ENCODE assay signal across 15 cellular contexts in genomic region chr6:1622851-1623768, GRCh38. TPM values are rescaled to one million over a fixed set of nuclear protein-coding genes. Genes with fewer than 3 reads are reported as not detected.
A peak's percentile ranks its signal among the peaks of the same experiment; 100 is the strongest.
DNase-seq lines count a peak whose midpoint lies in the region; ATAC-seq and TF ChIP-seq lines count a peak whose summit lies in the region.
"Had no signal": no experiment of that assay in that cellular context is flagged by ENCODE, and none has a peak within 500 bp of the region (broad histone marks: within the 10 kb centered on the region; RNA-seq: fewer than 3 reads in every experiment).

No MANE protein-coding gene starts in this region.

- H3K9me3 Mint-ChIP-seq in endothelial cell (ENCODE audit: unreplicated experiment), result no peaks in the 10 kb centered on the region
- H3K9me3 Mint-ChIP-seq in natural killer cell treated with Interleukin-12 subunit alpha and Interleukin-12 subunit beta and Interleukin-15 and Interleukin-18, amount 100 ng/mL, for 72 hours, result no peaks in the 10 kb centered on the region
- H3K9me3 Mint-ChIP-seq in type B pancreatic cell, result no peaks in the 10 kb centered on the region

- H3K4me1 Mint-ChIP-seq in endothelial cell (ENCODE audit: unreplicated experiment), result peaks cover 60% of the 10 kb centered on the region
- H3K4me1 Mint-ChIP-seq in natural killer cell treated with Interleukin-12 subunit alpha and Interleukin-12 subunit beta and Interleukin-15 and Interleukin-18, amount 100 ng/mL, for 72 hours (ENCODE audit: low read depth in 2 of 2), result peaks cover 10 to 15% of the 10 kb centered on the region in 2 donors
- H3K4me1 Mint-ChIP-seq in type B pancreatic cell (ENCODE audit: unreplicated experiment), result peaks cover 59% of the 10 kb centered on the region

- H3K4me1 ChIP-seq in right cardiac atrium (ENCODE audit: control insufficient read depth, insufficient read depth, low read length) (peaks cover 2% of the 10 kb centered on the region), SJCRH30 (no peaks in the 10 kb centered on the region)
- H3K4me1 ChIP-seq: parathyroid adenoma had no signal

- intact Hi-C loops in right cardiac atrium (cut with DNase I), result no loop called here
- intact Hi-C loops in Right ventricle myocardium inferior (cut with DNase I), result no loop called here
- intact Hi-C loops in lower leg skin (cut with DNase I; ENCODE audit: low total_unique reads), result no loop called here

- peak overlapping the region; percentile 64 for H3K27ac Mint-ChIP-seq in endothelial cell (ENCODE audit: unreplicated experiment)
- H3K27ac Mint-ChIP-seq in natural killer cell treated with Interleukin-12 subunit alpha and Interleukin-12 subunit beta and Interleukin-15 and Interleukin-18, amount 100 ng/mL, for 72 hours, result no peak overlapping the region
- peak overlapping the region; percentile 60 for H3K27ac Mint-ChIP-seq in type B pancreatic cell

- no peaks in the 10 kb centered on the region for H3K27me3 ChIP-seq in right cardiac atrium (ENCODE audit: control insufficient read depth, insufficient read depth)
- H3K27me3 ChIP-seq in SJCRH30, result no peaks in the 10 kb centered on the region

- 81% methylated on average over 8 of the region's 8 CpGs for WGBS in right cardiac atrium
- 86 to 95% methylated on average over 8 of the region's 8 CpGs for WGBS in lower leg skin, 2 donors

- DNase-seq in right cardiac atrium, result peak in 2 of 3 donors; percentile 48 to 59
- DNase-seq in Right ventricle myocardium inferior (ENCODE audit: missing footprints), result no peak
- DNase-seq in endothelial cell (ENCODE audit: low spot score), result no peak
- no peak for DNase-seq in natural killer cell treated with Interleukin-12 subunit alpha and Interleukin-12 subunit beta and Interleukin-15 and Interleukin-18, amount 100 ng/mL, for 72 hours (ENCODE audit: low spot score)
- DNase-seq in type B pancreatic cell (ENCODE audit: extremely low spot score, unreplicated experiment), result no peak
- DNase-seq in lower leg skin (ENCODE audit: low spot score in 2 of 2), result no peak
- DNase-seq in SJCRH30, result no peak
- DNase-seq: activated CD4-positive, alpha-beta T cell treated with anti-CD3 and anti-CD28 coated beads, Interleukin-2, amount 50 U/mL, for 1 hour; activated gamma-delta T cell; NCI-H446; PC-3; stimulated activated CD4-positive, alpha-beta T cell treated with anti-CD3 and anti-CD28 coated beads, Interleukin-1b, Interleukin-23, amount 100 ng/mL, for 48 hours had no signal

- H3K27me3 Mint-ChIP-seq in endothelial cell (ENCODE audit: unreplicated experiment) (peaks cover 13% of the 10 kb centered on the region), type B pancreatic cell (peaks cover 68% of the 10 kb centered on the region)
- H3K27me3 Mint-ChIP-seq in natural killer cell treated with Interleukin-12 subunit alpha and Interleukin-12 subunit beta and Interleukin-15 and Interleukin-18, amount 100 ng/mL, for 72 hours, result peaks cover 28 to 34% of the 10 kb centered on the region in 2 donors

- no peaks in the 10 kb centered on the region for H3K36me3 ChIP-seq in SJCRH30

- H3K9me3 ChIP-seq in right cardiac atrium (ENCODE audit: control insufficient read depth, low read length) (no peaks in the 10 kb centered on the region), SJCRH30 (replicated peaks) (no peaks in the 10 kb centered on the region)

- H3K27ac ChIP-seq in right cardiac atrium (ENCODE audit: low read length) (no peak overlapping the region), SJCRH30 (no peak overlapping the region)
- H3K27ac ChIP-seq: parathyroid adenoma had no signal

- no peak for TF ChIP-seq CTCF in endothelial cell (IDR thresholded peaks at IDR 0.05; ENCODE audit: unreplicated experiment)
- TF ChIP-seq CTCF in type B pancreatic cell (conservative IDR thresholded peaks at IDR 0.05), result no peak
- TF ChIP-seq CTCF in lower leg skin (IDR thresholded peaks at IDR 0.05), result no peak

- no peak for TF ChIP-seq POLR2A in lower leg skin (IDR thresholded peaks at IDR 0.05)

- peak in 1 of 2 donors; percentile 4 for ATAC-seq in right cardiac atrium
- no peak for ATAC-seq in Right ventricle myocardium inferior
- ATAC-seq in natural killer cell treated with Interleukin-12 subunit alpha and Interleukin-12 subunit beta and Interleukin-15 and Interleukin-18, amount 100 ng/mL, for 72 hours, result no peak
- no peak for ATAC-seq in GM21381 (IDR thresholded peaks at IDR 0.05; ENCODE audit: unreplicated experiment)
- ATAC-seq: PC-3 had no signal

- no peak overlapping the region for H3K4me3 ChIP-seq in right cardiac atrium (ENCODE audit: low read length)
- no peak overlapping the region for H3K4me3 ChIP-seq in lower leg skin (ENCODE audit: low read depth, poor library complexity, severe bottlenecking)
- H3K4me3 ChIP-seq in SJCRH30, result no peak overlapping the region

- peaks cover 14% of the 10 kb centered on the region for H3K36me3 Mint-ChIP-seq in endothelial cell (ENCODE audit: low read depth, unreplicated experiment)
- peaks cover 6% of the 10 kb centered on the region for H3K36me3 Mint-ChIP-seq in natural killer cell treated with Interleukin-12 subunit alpha and Interleukin-12 subunit beta and Interleukin-15 and Interleukin-18, amount 100 ng/mL, for 72 hours
- H3K36me3 Mint-ChIP-seq in type B pancreatic cell, result peaks cover 19% of the 10 kb centered on the region

- H3K4me3 Mint-ChIP-seq in endothelial cell (ENCODE audit: unreplicated experiment), result peak overlapping the region; percentile 91
- H3K4me3 Mint-ChIP-seq in natural killer cell treated with Interleukin-12 subunit alpha and Interleukin-12 subunit beta and Interleukin-15 and Interleukin-18, amount 100 ng/mL, for 72 hours, result peak overlapping the region; percentile 49
- H3K4me3 Mint-ChIP-seq in type B pancreatic cell, result peak overlapping the region; percentile 77

RNA-seq across cellular contexts. Expression of gene FOXC1, which starts 13.4 kb away (rescaled TPM):
- total RNA-seq in right cardiac atrium, result 10 to 100 TPM; 15.1 to 25.0 (median 21.9) TPM
- polyA plus RNA-seq in right cardiac atrium, result 7.2 TPM
- 2.7 TPM for total RNA-seq in Right ventricle myocardium inferior
- 112 TPM for total RNA-seq in endothelial cell (ENCODE audit: unreplicated experiment)
- total RNA-seq in natural killer cell treated with Interleukin-12 subunit alpha and Interleukin-12 subunit beta and Interleukin-15 and Interleukin-18, amount 100 ng/mL, for 72 hours, result under 1 TPM; 0.36 to 0.57 TPM
- total RNA-seq in type B pancreatic cell (ENCODE audit: low replicate concordance), result 20.8 and 53.5 TPM in 2 replicates
- total RNA-seq in lower leg skin, result 10 to 100 TPM in 3 of 4 donors, 1 to 10 TPM in 1; 7.1 to 39.2 (median 27.5) TPM
- total RNA-seq in SJCRH30 (2014; rRNA removed; shearing (Covaris generic)), result 7.2 TPM in 2 replicates
- total RNA-seq: T-helper 1 cell treated with Interleukin-12 subunit alpha and Interleukin-12 subunit beta and Interleukin-4 antibody, amounts not matched to agents 30 ng/mL and 1 ng/mL, for 36 hours had no signal

Comparison
In these comparisons a context has a peak if more than half of its experiments do, and no peak if none do; other contexts are left out.
1. DNase-seq: peak in right cardiac atrium (2 of 3); none in Right ventricle myocardium inferior (single experiment), endothelial cell (single experiment), natural killer cell treated with Interleukin-12 subunit alpha and Interleukin-12 subunit beta and Interleukin-15 and Interleukin-18, amount 100 ng/mL, for 72 hours (single experiment), type B pancreatic cell (single experiment), lower leg skin (0 of 2) and SJCRH30 (0 of 2).
2. H3K27ac Mint-ChIP-seq: peak in endothelial cell (single experiment) and type B pancreatic cell (single experiment); none in natural killer cell treated with Interleukin-12 subunit alpha and Interleukin-12 subunit beta and Interleukin-15 and Interleukin-18, amount 100 ng/mL, for 72 hours (0 of 2).
3. Peak in every context shown above with its lines, with median percentiles within 50 percentile points of each other: H3K4me3 Mint-ChIP-seq.